16 cellular contexts compared by ENCODE assay signal in genomic region chr15:56538901-56539545, GRCh38.
"Had no signal": no experiment of that assay in that cellular context is flagged by ENCODE, and none has a peak within 500 bp of the region (broad histone marks: within the 10 kb centered on the region; RNA-seq: fewer than 3 reads in every experiment).

No MANE protein-coding gene starts in this region.

- H3K27ac ChIP-seq: KMS-11, SJSA1 had no signal

- H3K36me3 ChIP-seq: SJSA1 had no signal

- H3K27me3 ChIP-seq: SJSA1 had no signal

- H3K4me1 ChIP-seq: SJSA1 had no signal

- DNase-seq: activated B cell treated with CpG ODN at 0.5 μM for 24 hours; activated CD4-positive, alpha-beta T cell treated with anti-CD3 and anti-CD28 coated beads for 1 hour; activated CD4-positive, alpha-beta T cell treated with anti-CD3 and anti-CD28 coated beads, Interleukin-2, amount 10 ng/mL, durations not matched to agents 24 days and 14 days; activated CD4-positive, alpha-beta T cell treated with anti-CD3 and anti-CD28 coated beads, Interleukin-2, amount 50 U/mL, for 48 hours; activated CD8-positive, alpha-beta memory T cell treated with anti-CD3 and anti-CD28 coated beads, Interleukin-2, amount 10 ng/mL, durations not matched to agents 7 days and 5 days; activated gamma-delta T cell; activated naive CD4-positive, alpha-beta T cell treated with anti-CD3 and anti-CD28 coated beads for 36 hours; activated T-cell treated with anti-CD3 and anti-CD28 coated beads, Interleukin-2, amount 50 U/mL, for 4 hours; amygdala; NCI-H1105 treated with DMSO at 0.1 percent for 48 hours; NCI-H1436 treated with DMSO at 0.1 percent for 48 hours; NCI-H187; NCI-H2081; SHP77 had no signal

- H3K4me3 ChIP-seq: SJSA1 had no signal

- H3K4me2 ChIP-seq: KMS-11 had no signal

- H3K9ac ChIP-seq: KMS-11 had no signal

- H3K9me3 ChIP-seq: SJSA1 had no signal
